Comparison of ENCODE assay signal across 25 cellular contexts in genomic region chr2:96684883-96685282, GRCh38. TPM values are rescaled to one million over a fixed set of nuclear protein-coding genes. Genes with fewer than 3 reads are reported as not detected.
"Had no signal": no experiment of that assay in that cellular context is flagged by ENCODE, and none has a peak within 500 bp of the region (broad histone marks: within the 10 kb centered on the region; RNA-seq: fewer than 3 reads in every experiment).

No MANE protein-coding gene starts in this region.

- H3K4me3 ChIP-seq: SK-N-MC had no signal

- H3K27ac ChIP-seq: SK-N-MC, VCaP had no signal

- ATAC-seq: activated T-cell treated with anti-CD3 and anti-CD28 coated beads, Interleukin-2, amount 50 U/mL, for 4 hours; T-cell had no signal

- DNase-seq: activated CD4-positive, alpha-beta memory T cell treated with anti-CD3 and anti-CD28 coated beads for 36 hours; activated CD4-positive, alpha-beta T cell treated with anti-CD3 and anti-CD28 coated beads, Interleukin-2, amount 10 ng/mL, durations not matched to agents 7 days and 5 days; activated CD4-positive, CD25-positive, alpha-beta regulatory T cell; activated CD8-positive, alpha-beta memory T cell treated with anti-CD3 and anti-CD28 coated beads for 24 hours; activated gamma-delta T cell; activated naive CD4-positive, alpha-beta T cell treated with anti-CD3 and anti-CD28 coated beads for 36 hours; activated T-cell treated with anti-CD3 and anti-CD28 coated beads, Interleukin-2, amount 50 U/mL, for 4 hours; cerebellar nuclear complex; NCI-H1092; NCI-H1694; NCI-H2029; NCI-H2107; NCI-H2171 treated with DMSO at 0.1 percent for 48 hours; NCI-H226; NCI-H510A; NCI-H526 treated with DMSO at 0.1 percent for 48 hours; T-cell; T-helper 2 cell; T1000 had no signal

- FAIRE-seq: astrocyte had no signal

RNA-seq across cellular contexts. Expression of gene FER1L5, which starts 42.3 kb away (rescaled TPM):
- total RNA-seq: activated CD4-positive, alpha-beta memory T cell treated with anti-CD3 and anti-CD28 coated beads for 36 hours; activated CD4-positive, alpha-beta T cell treated with anti-CD3 and anti-CD28 coated beads, Interleukin-2, amount 10 ng/mL, durations not matched to agents 7 days and 5 days; activated naive CD4-positive, alpha-beta T cell treated with anti-CD3 and anti-CD28 coated beads for 36 hours; activated T-cell treated with anti-CD3 and anti-CD28 coated beads, Interleukin-2, amount 50 U/mL, for 4 hours; MCF 10A; OCI-LY7; RPMI7951; T-cell had no signal
